8 cellular contexts compared by ENCODE assay signal in the genomic region with DNA sequence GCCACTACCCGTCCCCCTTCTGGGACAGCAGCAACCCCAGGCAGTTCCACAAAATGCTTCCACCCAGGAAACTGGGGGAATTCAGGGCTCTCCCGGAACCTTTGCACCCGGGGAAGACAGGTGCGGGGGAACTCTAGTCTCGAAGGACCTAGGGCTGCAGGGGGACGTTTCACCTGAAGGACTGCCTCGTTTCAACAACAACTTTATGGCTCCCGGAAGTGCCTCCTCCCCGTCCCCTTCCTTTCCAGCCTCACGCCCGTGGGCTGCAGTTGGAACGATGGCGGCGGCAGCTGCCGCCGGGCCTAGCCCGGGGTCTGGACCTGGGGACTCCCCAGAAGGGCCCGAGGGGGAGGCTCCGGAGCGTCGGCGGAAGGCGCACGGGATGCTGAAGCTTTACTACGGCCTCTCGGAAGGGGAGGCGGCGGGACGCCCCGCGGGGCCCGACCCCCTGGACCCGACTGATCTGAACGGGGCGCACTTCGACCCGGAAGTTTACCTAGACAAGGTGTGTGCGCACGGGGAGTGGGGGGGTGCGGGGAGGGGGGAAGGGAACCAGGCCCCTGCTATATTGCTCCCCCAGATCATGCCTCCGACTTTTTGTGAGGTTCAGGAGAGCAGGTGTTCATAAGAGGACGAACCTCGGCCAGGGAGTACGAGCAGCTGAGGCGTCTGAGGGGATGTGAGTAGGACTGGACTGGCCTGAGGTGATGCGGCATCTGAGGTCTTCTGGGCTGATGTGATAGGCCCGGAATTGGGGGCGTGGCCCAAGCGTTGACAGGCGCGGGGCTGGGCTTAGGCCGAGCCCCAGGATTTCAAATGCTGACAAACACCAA. TPM values are rescaled to one million over a fixed set of nuclear protein-coding genes. Genes with fewer than 3 reads are reported as not detected.
DNase-seq lines count a peak whose midpoint lies in the region; ATAC-seq and TF ChIP-seq lines count a peak whose summit lies in the region.

A gene (plus strand): TSS at position 241 of the 833 bp plus-strand sequence. CDS start 37 bp downstream, at position 278.

- no peaks in the 10 kb centered on the region for H3K27me3 ChIP-seq in GM23248 (replicated peaks; ENCODE audit: insufficient read depth)
- H3K27me3 ChIP-seq in RWPE2 (ENCODE audit: insufficient read depth, poor library complexity, severe bottlenecking), result no peaks in the 10 kb centered on the region

- H3K36me3 ChIP-seq in GM23248 (ENCODE audit: low read depth), result 0 out of 2 replicates have a peak, but pooled peaks cover 4% of the 10 kb centered on the region
- peaks cover 15% of the 10 kb centered on the region for H3K36me3 ChIP-seq in RWPE2 (ENCODE audit: low read depth)

- H3K9ac ChIP-seq in GM23248, result peak within 1 kb of the TSS; percentile 97

- peaks cover 11% of the 10 kb centered on the region for H3K4me1 Mint-ChIP-seq in activated T-helper 2 cell treated with anti-CD3 and anti-CD28 coated beads, Interferon-gamma antibody, Interleukin-2, Interleukin-4, amounts not matched to agents 10 μg/mL and 5 μg/mL and 100 μg/mL, durations not matched to agents 14 hours and 24 hours and 36 hours (ENCODE audit: low read depth)
- H3K4me1 Mint-ChIP-seq in natural killer cell, result peaks cover 0 to 14% of the 10 kb centered on the region in 2 donors

- peak within 1 kb of the TSS; percentile 96 for H3K27ac Mint-ChIP-seq in activated T-helper 2 cell treated with anti-CD3 and anti-CD28 coated beads, Interferon-gamma antibody, Interleukin-2, Interleukin-4, amounts not matched to agents 10 μg/mL and 5 μg/mL and 100 μg/mL, durations not matched to agents 14 hours and 24 hours and 36 hours
- H3K27ac Mint-ChIP-seq in natural killer cell, result peak within 1 kb of the TSS; percentile 83 to 92

- no peaks in the 10 kb centered on the region for H3K27me3 Mint-ChIP-seq in activated T-helper 2 cell treated with anti-CD3 and anti-CD28 coated beads, Interferon-gamma antibody, Interleukin-2, Interleukin-4, amounts not matched to agents 10 μg/mL and 5 μg/mL and 100 μg/mL, durations not matched to agents 14 hours and 24 hours and 36 hours (ENCODE audit: low read depth)
- no peaks in the 10 kb centered on the region for H3K27me3 Mint-ChIP-seq in natural killer cell (ENCODE audit: low read depth in 2 of 2)

- 1 to 6% methylated on average over 35 to 44 of the region's 52 CpGs for WGBS in GM23248 (ENCODE audit: low coverage in 1 of 2, low lambda C conversion rate in 2 of 2, missing lambda C conversion rate in 2 of 2), 2 experiments

- H3K4me2 ChIP-seq in GM23248 (ENCODE audit: unreplicated experiment), result peak within 1 kb of the TSS; percentile 75

- TF ChIP-seq CTCF in LNCaP clone FGC (IDR thresholded peaks at IDR 0.05; ENCODE audit: control insufficient read depth, extremely low read depth, insufficient read depth) (no peak), RWPE2 (IDR thresholded peaks at IDR 0.05; ENCODE audit: poor library complexity, severe bottlenecking) (no peak), natural killer cell (IDR thresholded peaks at IDR 0.05) (no peak)

- peak within 1 kb of the TSS; percentile 80 for H3K27ac ChIP-seq in GM23248
- H3K27ac ChIP-seq in RWPE2 (ENCODE audit: poor library complexity, severe bottlenecking), result peak within 1 kb of the TSS; percentile 56

- H3K4me1 ChIP-seq in GM23248 (ENCODE audit: insufficient read depth), result peaks cover 7% of the 10 kb centered on the region; the same call in 1 of the 2 replicates
- H3K4me1 ChIP-seq in RWPE2 (ENCODE audit: insufficient read depth, poor library complexity, severe bottlenecking), result peaks cover 5% of the 10 kb centered on the region

- intact Hi-C loops in activated T-helper 2 cell treated with anti-CD3 and anti-CD28 coated beads, Interferon-gamma antibody, Interleukin-2, Interleukin-4, amounts not matched to agents 10 μg/mL and 5 μg/mL and 100 μg/mL, durations not matched to agents 14 hours and 24 hours and 36 hours (cut with micrococcal nuclease), result loop anchor here (1.0 to 2.0 kb wide), 3 partner anchors 12 to 83 kb away; a partner anchor contains a TSS
- intact Hi-C loops in natural killer cell (cut with micrococcal nuclease), result loop anchor here (1.0 to 2.0 kb wide), 3 partner anchors 12 to 21 kb away; a partner anchor contains a TSS

- peak; percentile 98 for ATAC-seq in RWPE2 (ENCODE audit: low read depth)
- peak; percentile 89 to 96 (median 92) for ATAC-seq in natural killer cell

- in situ Hi-C loops in GM23248 (cut with MboI), result no loop called here

- H3K36me3 Mint-ChIP-seq in activated T-helper 2 cell treated with anti-CD3 and anti-CD28 coated beads, Interferon-gamma antibody, Interleukin-2, Interleukin-4, amounts not matched to agents 10 μg/mL and 5 μg/mL and 100 μg/mL, durations not matched to agents 14 hours and 24 hours and 36 hours (ENCODE audit: low read depth), result peaks cover 12% of the 10 kb centered on the region
- H3K36me3 Mint-ChIP-seq in natural killer cell, result no peaks in the 10 kb centered on the region

- peak within 1 kb of the TSS; percentile 88 for H3K4me3 Mint-ChIP-seq in activated T-helper 2 cell treated with anti-CD3 and anti-CD28 coated beads, Interferon-gamma antibody, Interleukin-2, Interleukin-4, amounts not matched to agents 10 μg/mL and 5 μg/mL and 100 μg/mL, durations not matched to agents 14 hours and 24 hours and 36 hours (ENCODE audit: low read depth)
- peak within 1 kb of the TSS; percentile 92 for H3K4me3 Mint-ChIP-seq in natural killer cell

- peak within 1 kb of the TSS; percentile 98 for H2AFZ ChIP-seq in GM23248

- peak; percentile 83 for DNase-seq in DMS79 treated with DMSO at 0.1 percent for 48 hours (lab: John Stamatoyannopoulos, UW)
- peak; percentile 96 for DNase-seq in GM23248
- peak; percentile 87 for DNase-seq in LNCaP clone FGC (ENCODE audit: low read depth)
- DNase-seq in RWPE2 (ENCODE audit: low spot score), result peak; percentile 90
- peak; percentile 82 for DNase-seq in activated T-helper 2 cell treated with anti-CD3 and anti-CD28 coated beads, Interferon-gamma antibody, Interleukin-2, Interleukin-4, amounts not matched to agents 10 μg/mL and 5 μg/mL and 100 μg/mL, durations not matched to agents 14 hours and 24 hours and 36 hours (ENCODE audit: low spot score)
- DNase-seq in fibroblast of peridontal ligament (ENCODE audit: extremely low read depth), result peak; percentile 90
- DNase-seq in natural killer cell, result peak; percentile 79
- peak; percentile 79 to 93 (median 82) for DNase-seq in stimulated activated naive CD4-positive, alpha-beta T cell (lab: John Stamatoyannopoulos, UW)

- H3K9me2 ChIP-seq in GM23248 (ENCODE audit: insufficient read depth), result no peaks in the 10 kb centered on the region

- H3K79me2 ChIP-seq in GM23248 (ENCODE audit: insufficient read depth), result peaks cover 47% of the 10 kb centered on the region

- no peaks in the 10 kb centered on the region for H3K9me3 Mint-ChIP-seq in activated T-helper 2 cell treated with anti-CD3 and anti-CD28 coated beads, Interferon-gamma antibody, Interleukin-2, Interleukin-4, amounts not matched to agents 10 μg/mL and 5 μg/mL and 100 μg/mL, durations not matched to agents 14 hours and 24 hours and 36 hours
- no peaks in the 10 kb centered on the region for H3K9me3 Mint-ChIP-seq in natural killer cell

- peak within 1 kb of the TSS; percentile 93 for H3K4me3 ChIP-seq in GM23248
- peak within 1 kb of the TSS; percentile 75 for H3K4me3 ChIP-seq in LNCaP clone FGC (ENCODE audit: low read depth, low read length)
- peak within 1 kb of the TSS; percentile 92 for H3K4me3 ChIP-seq in RWPE2 (ENCODE audit: severe bottlenecking)

- peaks cover 11% of the 10 kb centered on the region; the same call in 1 of the 2 replicates for H3F3A ChIP-seq in GM23248 (ENCODE audit: insufficient read depth)

- H3K9me3 ChIP-seq in GM23248 (ENCODE audit: low read depth) (no peaks in the 10 kb centered on the region), RWPE2 (ENCODE audit: severe bottlenecking) (no peaks in the 10 kb centered on the region)

- H4K20me1 ChIP-seq in GM23248 (ENCODE audit: insufficient read depth), result no peaks in the 10 kb centered on the region

RNA-seq across cellular contexts. Expression of the gene that starts here (rescaled TPM):
- total RNA-seq in GM23248 (2014; rRNA removed; shearing (Covaris generic)), result 285 and 339 TPM in 2 replicates
- polyA plus RNA-seq in GM23248 (2016; fragmentation: Nextera tagmentation; extraction: Ambion mirVana), result 30.7 and 37.1 TPM in 2 replicates
- total RNA-seq in activated T-helper 2 cell treated with anti-CD3 and anti-CD28 coated beads, Interferon-gamma antibody, Interleukin-2, Interleukin-4, amounts not matched to agents 10 μg/mL and 5 μg/mL and 100 μg/mL, durations not matched to agents 14 hours and 24 hours and 36 hours, result 121 and 133 TPM in 2 replicates
- total RNA-seq in natural killer cell, result 100 to 1,000 TPM; 180 to 197 (median 184) TPM

Comparison
In these comparisons a context has a peak if more than half of its experiments do, and no peak if none do; other contexts are left out.
1. Peak in every context shown above with its lines: DNase-seq, ATAC-seq, H3K4me3 ChIP-seq and H3K27ac ChIP-seq.